9 cellular contexts compared by ENCODE assay signal in genomic region chr19:48568345-48568886, GRCh38. TPM values are rescaled to one million over a fixed set of nuclear protein-coding genes. Genes with fewer than 3 reads are reported as not detected.
DNase-seq lines count a peak whose midpoint lies in the region; ATAC-seq lines count a peak whose summit lies in the region.
"Had no signal": no experiment of that assay in that cellular context is flagged by ENCODE, and none has a peak within 500 bp of the region (broad histone marks: within the 10 kb centered on the region; RNA-seq: fewer than 3 reads in every experiment).

No MANE protein-coding gene starts in this region.

- no peak overlapping the region for H3K4me3 Mint-ChIP-seq in activated T-cell treated with anti-CD3 and anti-CD28 coated beads, Interleukin-2, amount 50 U/mL, for 24 hours
- H3K4me3 Mint-ChIP-seq: CD8-positive, alpha-beta memory T cell had no signal

- no peaks in the 10 kb centered on the region for H3K9me3 Mint-ChIP-seq in activated T-cell treated with anti-CD3 and anti-CD28 coated beads, Interleukin-2, amount 50 U/mL, for 24 hours
- H3K9me3 Mint-ChIP-seq: CD8-positive, alpha-beta memory T cell had no signal

- H3K36me3 Mint-ChIP-seq in activated T-cell treated with anti-CD3 and anti-CD28 coated beads, Interleukin-2, amount 50 U/mL, for 24 hours (ENCODE audit: low read depth) = no peaks in the 10 kb centered on the region
- H3K36me3 Mint-ChIP-seq: CD8-positive, alpha-beta memory T cell had no signal

- intact Hi-C loops in cardiac septum (cut with DNase I) = no loop called here
- intact Hi-C loops in posterior vena cava (cut with DNase I) = no loop called here

- no peaks in the 10 kb centered on the region for H3K4me1 Mint-ChIP-seq in activated T-cell treated with anti-CD3 and anti-CD28 coated beads, Interleukin-2, amount 50 U/mL, for 24 hours (ENCODE audit: low read depth)
- H3K4me1 Mint-ChIP-seq: CD8-positive, alpha-beta memory T cell had no signal

- H3K27me3 Mint-ChIP-seq in activated T-cell treated with anti-CD3 and anti-CD28 coated beads, Interleukin-2, amount 50 U/mL, for 24 hours = peaks cover 8% of the 10 kb centered on the region

- H3K27ac Mint-ChIP-seq in activated T-cell treated with anti-CD3 and anti-CD28 coated beads, Interleukin-2, amount 50 U/mL, for 24 hours = no peak overlapping the region
- H3K27ac Mint-ChIP-seq: CD8-positive, alpha-beta memory T cell had no signal

- ATAC-seq in GM19351 (IDR thresholded peaks at IDR 0.05; ENCODE audit: unreplicated experiment) = no peak

- peak; percentile 58 to 83 for DNase-seq in NCI-H524 (lab: John Stamatoyannopoulos, UW)
- no peak for DNase-seq in NCI-H524 treated with DMSO at 0.1 percent for 48 hours (lab: John Stamatoyannopoulos, UW)
- DNase-seq in UCSD-AML1 (lab: John Stamatoyannopoulos, UW; ENCODE audit: unreplicated experiment) = peak; percentile 26
- peak; percentile 90 for DNase-seq in cardiac septum (ENCODE audit: low spot score)
- DNase-seq in posterior vena cava (ENCODE audit: low spot score) = peak; percentile 96
- no peak for DNase-seq in activated T-cell treated with anti-CD3 and anti-CD28 coated beads, Interleukin-2, amount 50 U/mL, for 24 hours
- DNase-seq in NCI-H146 (lab: John Stamatoyannopoulos, UW) = no peak

RNA-seq across cellular contexts. Expression of gene SULT2B1, which starts 16.4 kb away (rescaled TPM):
- 0.19 TPM for total RNA-seq in cardiac septum
- under 1 TPM in 1 of 2 donors, not detected in 1; 0.60 TPM for total RNA-seq in posterior vena cava
- total RNA-seq: CD8-positive, alpha-beta memory T cell had no signal

RNA-seq across cellular contexts. Expression of gene SPACA4, which starts 38.1 kb away (rescaled TPM):
- total RNA-seq in cardiac septum (not detected), posterior vena cava (not detected)
- total RNA-seq: CD8-positive, alpha-beta memory T cell had no signal

RNA-seq across cellular contexts. Expression of gene FAM83E, which starts 46.5 kb away (rescaled TPM):
- not detected for total RNA-seq in cardiac septum
- not detected for total RNA-seq in posterior vena cava

RNA-seq across cellular contexts. Expression of gene RPL18, which starts 50.6 kb away (rescaled TPM):
- total RNA-seq in cardiac septum (437 TPM), posterior vena cava (100 to 1,000 TPM; 746 to 777 TPM)

RNA-seq across cellular contexts. Expression of gene SPHK2, which starts 50.9 kb away (rescaled TPM):
- total RNA-seq in cardiac septum (8.5 TPM), posterior vena cava (10 to 100 TPM in 1 of 2 donors, 1 to 10 TPM in 1; 8.5 to 12.1 TPM)

Comparison
In these comparisons a context has a peak if more than half of its experiments do, and no peak if none do; other contexts are left out.
1. DNase-seq: peak in NCI-H524 (2 of 2), UCSD-AML1 (single experiment), cardiac septum (single experiment) and posterior vena cava (single experiment); none in NCI-H524 treated with DMSO at 0.1 percent for 48 hours (single experiment), activated T-cell treated with anti-CD3 and anti-CD28 coated beads, Interleukin-2, amount 50 U/mL, for 24 hours (single experiment) and NCI-H146 (single experiment).